Comparison of ENCODE assay signal across 15 cellular contexts in genomic region chr10:4075443-4075842, GRCh38.
DNase-seq lines count a peak whose midpoint lies in the region; ATAC-seq and TF ChIP-seq lines count a peak whose summit lies in the region.
"Had no signal": no experiment of that assay in that cellular context is flagged by ENCODE, and none has a peak within 500 bp of the region (broad histone marks: within the 10 kb centered on the region; RNA-seq: fewer than 3 reads in every experiment).

No MANE protein-coding gene starts in this region.

- no peak overlapping the region for H2BK15ac ChIP-seq in IMR-90 (ENCODE audit: low read depth, low read length)

- H3K36me3 ChIP-seq in IMR-90 (ENCODE audit: control insufficient read depth, insufficient read depth, low read length), result no peaks in the 10 kb centered on the region
- H3K36me3 ChIP-seq in smooth muscle cell (ENCODE audit: low read depth), result no peaks in the 10 kb centered on the region
- no peaks in the 10 kb centered on the region for H3K36me3 ChIP-seq in adrenal gland (replicated peaks in 1 of 2)
- H3K36me3 ChIP-seq: BLaER1, cardiac muscle cell, uterus had no signal

- peak overlapping the region; percentile 17; the same call in 1 of the 2 replicates for H2BK120ac ChIP-seq in IMR-90 (ENCODE audit: low read depth, low read length)

- no peak overlapping the region for H2BK20ac ChIP-seq in IMR-90 (ENCODE audit: low read depth, low read length)

- TF ChIP-seq CTCF in IMR-90 (conservative IDR thresholded peaks at IDR 0.05; ENCODE audit: low read depth, low read length) (no peak), chondrocyte (IDR thresholded peaks at IDR 0.05) (no peak), smooth muscle cell (IDR thresholded peaks at IDR 0.05; ENCODE audit: borderline replicate concordance, insufficient read depth, poor library complexity, severe bottlenecking) (no peak), adrenal gland (IDR thresholded peaks at IDR 0.05) (no peak)

- H3F3A ChIP-seq in smooth muscle cell (ENCODE audit: low read depth), result peaks cover 28% of the 10 kb centered on the region

- TF ChIP-seq RAD21 in IMR-90 (IDR thresholded peaks at IDR 0.05; ENCODE audit: low read length), result no peak

- H3K79me1 ChIP-seq in IMR-90 (ENCODE audit: low read depth in 1 of 2, low read length in 2 of 2), result no peaks in the 10 kb centered on the region

- ATAC-seq in activated CD8-positive, alpha-beta memory T cell treated with anti-CD3 and anti-CD28 coated beads, Interleukin-2, amount 10 ng/mL, durations not matched to agents 7 days and 5 days, result no peak
- ATAC-seq in IMR-90 (ENCODE audit: low read depth) (no peak), GM21447 (IDR thresholded peaks at IDR 0.05; ENCODE audit: unreplicated experiment) (no peak)
- ATAC-seq: PC-3 had no signal

- no peak overlapping the region for H2BK5ac ChIP-seq in IMR-90 (ENCODE audit: low read depth, low read length, poor library complexity, severe bottlenecking)

- no peaks in the 10 kb centered on the region for H3K27me3 Mint-ChIP-seq in activated CD8-positive, alpha-beta memory T cell treated with anti-CD3 and anti-CD28 coated beads, Interleukin-2, amount 10 ng/mL, durations not matched to agents 7 days and 5 days
- H3K27me3 Mint-ChIP-seq in chondrocyte (ENCODE audit: low read depth), result no peaks in the 10 kb centered on the region

- no peak overlapping the region for H4K5ac ChIP-seq in IMR-90 (ENCODE audit: low read depth, low read length)

- H3K9ac ChIP-seq in IMR-90 (ENCODE audit: low read depth, low read length) (no peak overlapping the region), smooth muscle cell (ENCODE audit: low read depth) (no peak overlapping the region)
- H3K9ac ChIP-seq: BLaER1 had no signal

- H3K27ac ChIP-seq in IMR-90 (ENCODE audit: insufficient read depth, low read length), result no peak overlapping the region
- peak overlapping the region; percentile 76 for H3K27ac ChIP-seq in smooth muscle cell (ENCODE audit: low read depth)
- H3K27ac ChIP-seq in adrenal gland, result no peak overlapping the region
- H3K27ac ChIP-seq: BLaER1, cardiac muscle cell, uterus had no signal

- dilution Hi-C loops in IMR-90 (cut with HindIII; ENCODE audit: low sequenced_read_pairs, unreplicated experiment), result no loop called here

- DNase-seq in activated CD8-positive, alpha-beta memory T cell treated with anti-CD3 and anti-CD28 coated beads, Interleukin-2, amount 10 ng/mL, durations not matched to agents 7 days and 5 days, result no peak
- no peak for DNase-seq in activated CD8-positive, alpha-beta memory T cell treated with anti-CD3 and anti-CD28 coated beads for 24 hours
- DNase-seq in IMR-90 (no peak), chondrocyte (ENCODE audit: low spot score) (no peak), smooth muscle cell (lab: John Stamatoyannopoulos, UW; ENCODE audit: unreplicated experiment) (no peak), adrenal gland (no peak), DMS153 treated with DMSO at 0.1 percent for 48 hours (lab: John Stamatoyannopoulos, UW; ENCODE audit: unreplicated experiment) (no peak)
- DNase-seq: dermis blood vessel endothelial cell, DMS 273 treated with DMSO at 0.1 percent for 48 hours, NCI-H187, PC-3, uterus had no signal

- H2AK9ac ChIP-seq in IMR-90 (replicated peaks; ENCODE audit: low read depth, low read length, poor library complexity), result no peak overlapping the region

- H3K18ac ChIP-seq in IMR-90 (ENCODE audit: low read depth, low read length), result no peak overlapping the region

- H3K4me2 ChIP-seq in IMR-90 (ENCODE audit: low read depth, low read length), result no peak overlapping the region
- H3K4me2 ChIP-seq in smooth muscle cell, result peak overlapping the region; percentile 60
- H3K4me2 ChIP-seq: BLaER1 had no signal

- no peak overlapping the region; a peak in 1 of 4 replicates for H4K8ac ChIP-seq in IMR-90 (ENCODE audit: low read depth in 2 of 2, low read length in 2 of 2)

- BruUV-seq in IMR-90 (replicated peaks; lab: Mats Ljungman, UMichigan), result no TSS peak

- H3K4me3 Mint-ChIP-seq in activated CD8-positive, alpha-beta memory T cell treated with anti-CD3 and anti-CD28 coated beads, Interleukin-2, amount 10 ng/mL, durations not matched to agents 7 days and 5 days, result no peak overlapping the region
- H3K4me3 Mint-ChIP-seq in chondrocyte (ENCODE audit: unreplicated experiment), result no peak overlapping the region

- H3K4me1 Mint-ChIP-seq in activated CD8-positive, alpha-beta memory T cell treated with anti-CD3 and anti-CD28 coated beads, Interleukin-2, amount 10 ng/mL, durations not matched to agents 7 days and 5 days, result peaks cover 43% of the 10 kb centered on the region
- peaks cover 45% of the 10 kb centered on the region for H3K4me1 Mint-ChIP-seq in chondrocyte (ENCODE audit: low read depth)

- no peak overlapping the region for H3K56ac ChIP-seq in IMR-90 (ENCODE audit: extremely low read depth, insufficient read depth, low read length)

- POLR2A ChIA-PET in IMR-90 (lab: Charles Lee; ENCODE audit: unreplicated experiment), result no interaction called here

- no peak overlapping the region for H3K4me3 ChIP-seq in IMR-90 (ENCODE audit: insufficient read depth, low read depth, low read length)
- H3K4me3 ChIP-seq in smooth muscle cell, result no peak overlapping the region
- H3K4me3 ChIP-seq in adrenal gland, result no peak overlapping the region
- H3K4me3 ChIP-seq: BLaER1, cardiac muscle cell, uterus had no signal

- peaks cover 16% of the 10 kb centered on the region for H3K36me3 Mint-ChIP-seq in activated CD8-positive, alpha-beta memory T cell treated with anti-CD3 and anti-CD28 coated beads, Interleukin-2, amount 10 ng/mL, durations not matched to agents 7 days and 5 days
- no peaks in the 10 kb centered on the region for H3K36me3 Mint-ChIP-seq in chondrocyte (ENCODE audit: low read depth)

- H3K9me3 ChIP-seq in IMR-90 (ENCODE audit: control insufficient read depth, insufficient read depth, low read length), result no peaks in the 10 kb centered on the region
- no peaks in the 10 kb centered on the region for H3K9me3 ChIP-seq in smooth muscle cell (replicated peaks; ENCODE audit: low read depth)
- H3K9me3 ChIP-seq in adrenal gland (replicated peaks in 1 of 3), result no peaks in the 10 kb centered on the region
- H3K9me3 ChIP-seq: BLaER1, uterus had no signal

- H2AK5ac ChIP-seq in IMR-90 (ENCODE audit: low read depth, low read length), result no peak overlapping the region; the same call in 1 of the 2 replicates

- H3K9me1 ChIP-seq in IMR-90 (ENCODE audit: insufficient read depth, low read length), result peaks cover 3% of the 10 kb centered on the region; the same call in 1 of the 2 replicates

- H2AFZ ChIP-seq in IMR-90 (replicated peaks; ENCODE audit: low read length, poor library complexity) (no peak overlapping the region), smooth muscle cell (ENCODE audit: low read depth) (no peak overlapping the region)

- H3K4me1 ChIP-seq in IMR-90 (ENCODE audit: control insufficient read depth, insufficient read depth, low read length) (peaks cover 11% of the 10 kb centered on the region), smooth muscle cell (ENCODE audit: low read depth) (peaks cover 8% of the 10 kb centered on the region), adrenal gland (replicated peaks in 1 of 2) (no peaks in the 10 kb centered on the region)
- H3K4me1 ChIP-seq: uterus had no signal

- TF ChIP-seq POLR2A in IMR-90 (IDR thresholded peaks at IDR 0.05; ENCODE audit: low read depth, low read length) (no peak), adrenal gland (IDR thresholded peaks at IDR 0.05) (no peak)

- 80% methylated on average over 1 of the region's 7 CpGs; no CpG with 5 or more reads in 1 of the 2 experiments for WGBS in IMR-90 (ENCODE audit: extremely low coverage in 2 of 2, insufficient read length in 1 of 2), 2 experiments
- WGBS in smooth muscle cell (ENCODE audit: low lambda C conversion rate), result 90% methylated on average over 7 of the region's 7 CpGs
- WGBS in adrenal gland, 4 donors, result 89 to 95% (median 91%) methylated on average over 7 of the region's 7 CpGs

- intact Hi-C loops in IMR-90 (cut with micrococcal nuclease) (no loop called here), adrenal gland (cut with DNase I) (no loop called here)

- 0 out of 2 replicates have a peak overlapping the region, but pooled peaks have one; percentile 0 for H3K4ac ChIP-seq in IMR-90 (ENCODE audit: low read depth, low read length)

- H4K20me1 ChIP-seq in IMR-90 (ENCODE audit: insufficient read depth, low read length) (no peaks in the 10 kb centered on the region), smooth muscle cell (ENCODE audit: low read depth) (no peaks in the 10 kb centered on the region)
- H4K20me1 ChIP-seq: BLaER1 had no signal

- no peak overlapping the region; the same call in 1 of the 2 replicates for H4K91ac ChIP-seq in IMR-90 (ENCODE audit: insufficient read depth, low read depth, low read length)

- H3K27me3 ChIP-seq in IMR-90 (ENCODE audit: control insufficient read depth, insufficient read depth, low read length) (no peaks in the 10 kb centered on the region), smooth muscle cell (ENCODE audit: low read depth) (no peaks in the 10 kb centered on the region), adrenal gland (no peaks in the 10 kb centered on the region)
- H3K27me3 ChIP-seq: BLaER1, cardiac muscle cell, uterus had no signal

- H3K9me3 Mint-ChIP-seq in activated CD8-positive, alpha-beta memory T cell treated with anti-CD3 and anti-CD28 coated beads, Interleukin-2, amount 10 ng/mL, durations not matched to agents 7 days and 5 days (ENCODE audit: low read depth), result no peaks in the 10 kb centered on the region
- no peaks in the 10 kb centered on the region for H3K9me3 Mint-ChIP-seq in chondrocyte (ENCODE audit: low read depth)

- peak overlapping the region; percentile 1; the same call in 1 of the 2 replicates for H3K23ac ChIP-seq in IMR-90 (ENCODE audit: low read depth, low read length)

- in situ Hi-C loops in IMR-90 (cut with MboI; ENCODE audit: low sequenced_read_pairs), result no loop called here

- CTCF ChIA-PET in activated CD8-positive, alpha-beta memory T cell treated with anti-CD3 and anti-CD28 coated beads, Interleukin-2, amount 10 ng/mL, durations not matched to agents 7 days and 5 days (lab: Charles Lee), result interaction anchor here (1.4 kb wide), 1 partner anchor 16 kb away, joined by 4 read pairs; no protein-coding TSS in a partner anchor
- CTCF ChIA-PET in IMR-90 (lab: Yijun Ruan, JAX), result no interaction called here

- no peaks in the 10 kb centered on the region for H3K79me2 ChIP-seq in smooth muscle cell (ENCODE audit: low read depth)

- peak overlapping the region; percentile 84 for H3K27ac Mint-ChIP-seq in activated CD8-positive, alpha-beta memory T cell treated with anti-CD3 and anti-CD28 coated beads, Interleukin-2, amount 10 ng/mL, durations not matched to agents 7 days and 5 days
- peak overlapping the region; percentile 83 for H3K27ac Mint-ChIP-seq in chondrocyte (ENCODE audit: unreplicated experiment)

- 0 out of 2 replicates have a peak overlapping the region, but pooled peaks have one; percentile 3 for H3K14ac ChIP-seq in IMR-90 (replicated peaks; ENCODE audit: low read depth, low read length)

TF ChIP-seq in IMR-90, 13 proteins besides CTCF, POLR2A, EP300 and RAD21:
- TF ChIP-seq CHD1 (IDR thresholded peaks at IDR 0.05; ENCODE audit: low read depth, low read length), result no peak
- no peak for TF ChIP-seq MXI1 (IDR thresholded peaks at IDR 0.05; ENCODE audit: borderline replicate concordance, low read depth, low read length)
- TF ChIP-seq MAZ (IDR thresholded peaks at IDR 0.05; ENCODE audit: borderline replicate concordance, low read depth, low read length), result no peak
- TF ChIP-seq RFX5 (IDR thresholded peaks at IDR 0.05; ENCODE audit: low read depth, low read length), result no peak
- no peak for TF ChIP-seq SMC3 (IDR thresholded peaks at IDR 0.05; ENCODE audit: low read depth, low read length)
